8 cellular contexts compared by ENCODE assay signal in the genomic region with DNA sequence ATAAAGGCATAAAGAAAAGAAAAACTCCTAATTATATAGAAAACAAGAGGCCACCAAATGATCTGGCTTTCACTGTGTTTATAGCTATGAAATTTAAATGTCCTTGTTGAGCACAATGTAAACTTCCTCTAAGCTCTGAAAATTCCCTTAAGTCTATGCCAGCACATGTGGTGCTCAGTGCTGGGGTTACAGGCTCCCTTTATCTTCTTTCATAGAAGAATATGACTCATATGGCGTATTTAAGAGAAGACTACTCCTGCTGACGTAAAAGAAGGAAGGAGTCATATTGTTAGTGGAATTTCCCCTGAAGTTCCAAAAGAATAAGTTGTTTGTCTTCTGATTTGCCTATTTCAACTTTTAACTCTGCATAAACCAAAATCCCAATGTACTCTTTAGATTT. TPM values are rescaled to one million over a fixed set of nuclear protein-coding genes. Genes with fewer than 3 reads are reported as not detected.
DNase-seq lines count a peak whose midpoint lies in the region; ATAC-seq and TF ChIP-seq lines count a peak whose summit lies in the region.

No MANE protein-coding gene starts in this region.

- H3K27ac ChIP-seq in SJCRH30: peak overlapping the region; percentile 28
- H3K27ac ChIP-seq in epithelial cell of prostate: peak overlapping the region; percentile 73
- H3K27ac ChIP-seq in gastrocnemius medialis: peak overlapping the region in 3 of 4 donors; percentile 37 to 50 (median 37)

- ATAC-seq in GM18505 (IDR thresholded peaks at IDR 0.05; ENCODE audit: unreplicated experiment) (peak; percentile 56), HG02642 (IDR thresholded peaks at IDR 0.05; ENCODE audit: poor library complexity, unreplicated experiment) (peak; percentile 81), gastrocnemius medialis (no peak), GM19324 (IDR thresholded peaks at IDR 0.05; ENCODE audit: low FRiP score, unreplicated experiment) (no peak)

- DNase-seq in SJCRH30 (peak; percentile 37 to 75), epithelial cell of prostate (ENCODE audit: low read depth, low spot score) (peak; percentile 94), gastrocnemius medialis (no peak), NCI-H82 (lab: John Stamatoyannopoulos, UW) (no peak), UCSD-AML1 (lab: John Stamatoyannopoulos, UW; ENCODE audit: unreplicated experiment) (no peak)

- H3K36me3 ChIP-seq in SJCRH30 (peaks cover 31% of the 10 kb centered on the region), gastrocnemius medialis (no peaks in the 10 kb centered on the region)

- H3K4me1 ChIP-seq in SJCRH30 (peaks cover 28% of the 10 kb centered on the region), gastrocnemius medialis (peaks cover 14 to 46% of the 10 kb centered on the region in 2 donors)

- in situ Hi-C loops in gastrocnemius medialis (cut with MboI; ENCODE audit: low sequenced_read_pairs in 4 of 4): no loop called here

- H3K4me3 ChIP-seq in SJCRH30 (no peak overlapping the region), gastrocnemius medialis (no peak overlapping the region)

- intact Hi-C loops in gastrocnemius medialis (cut with DNase I; ENCODE audit: low total_unique reads): no loop called here

- H3K27me3 ChIP-seq in SJCRH30: no peaks in the 10 kb centered on the region
- no peaks in the 10 kb centered on the region for H3K27me3 ChIP-seq in gastrocnemius medialis

- no peak for TF ChIP-seq CTCF in gastrocnemius medialis (IDR thresholded peaks at IDR 0.05 in 4 of 5, conservative IDR thresholded peaks at IDR 0.05 in 1 of 5)

- H3K9me3 ChIP-seq in SJCRH30 (replicated peaks): no peaks in the 10 kb centered on the region
- H3K9me3 ChIP-seq in gastrocnemius medialis: no peaks in the 10 kb centered on the region

- TF ChIP-seq POLR2A in GM18505 (IDR thresholded peaks at IDR 0.05; ENCODE audit: borderline replicate concordance, extremely low read depth, insufficient read depth, insufficient read length): no peak
- TF ChIP-seq POLR2A in gastrocnemius medialis (IDR thresholded peaks at IDR 0.05): peak in 1 of 2 donors; percentile 14

RNA-seq across cellular contexts. Expression of gene RNF145, which starts 30.4 kb away (rescaled TPM):
- total RNA-seq in SJCRH30 (2014; rRNA removed; shearing (Covaris generic)): 59.0 and 60.9 TPM in 2 replicates
- total RNA-seq in gastrocnemius medialis: 10 to 100 TPM in 2 of 4 donors, 1 to 10 TPM in 2; 6.7 to 20.8 (median 9.7) TPM

Comparison
In these comparisons a context has a peak if more than half of its experiments do, and no peak if none do; other contexts are left out.
1. ATAC-seq: peak in GM18505 (single experiment) and HG02642 (single experiment); none in gastrocnemius medialis (0 of 2) and GM19324 (single experiment).
2. DNase-seq: peak in SJCRH30 (2 of 2) and epithelial cell of prostate (single experiment); none in gastrocnemius medialis (0 of 2), NCI-H82 (single experiment) and UCSD-AML1 (single experiment).
3. Peak in every context shown above with its lines, with median percentiles within 50 percentile points of each other: H3K27ac ChIP-seq.